1 cellular context compared by ENCODE assay signal in genomic region chr22:42719656-42720262, GRCh38.
TF ChIP-seq lines count a peak whose summit lies in the region.

No MANE protein-coding gene starts in this region.

TF ChIP-seq in HepG2, 621 proteins besides CTCF, POLR2A, EP300 and RAD21 (continued from another document):
- no peak for TF ChIP-seq KDM3A (CRISPR knock-in tag; IDR thresholded peaks at IDR 0.05; ENCODE audit: low read depth)
- no peak for TF ChIP-seq SETDB1 (CRISPR knock-in tag; IDR thresholded peaks at IDR 0.05; ENCODE audit: borderline replicate concordance)
- 0 out of 2 replicates have a peak, but pooled peaks have one; percentile 38 for TF ChIP-seq ZNF687 (CRISPR knock-in tag; IDR thresholded peaks at IDR 0.05)
- TF ChIP-seq, protein P1, sequence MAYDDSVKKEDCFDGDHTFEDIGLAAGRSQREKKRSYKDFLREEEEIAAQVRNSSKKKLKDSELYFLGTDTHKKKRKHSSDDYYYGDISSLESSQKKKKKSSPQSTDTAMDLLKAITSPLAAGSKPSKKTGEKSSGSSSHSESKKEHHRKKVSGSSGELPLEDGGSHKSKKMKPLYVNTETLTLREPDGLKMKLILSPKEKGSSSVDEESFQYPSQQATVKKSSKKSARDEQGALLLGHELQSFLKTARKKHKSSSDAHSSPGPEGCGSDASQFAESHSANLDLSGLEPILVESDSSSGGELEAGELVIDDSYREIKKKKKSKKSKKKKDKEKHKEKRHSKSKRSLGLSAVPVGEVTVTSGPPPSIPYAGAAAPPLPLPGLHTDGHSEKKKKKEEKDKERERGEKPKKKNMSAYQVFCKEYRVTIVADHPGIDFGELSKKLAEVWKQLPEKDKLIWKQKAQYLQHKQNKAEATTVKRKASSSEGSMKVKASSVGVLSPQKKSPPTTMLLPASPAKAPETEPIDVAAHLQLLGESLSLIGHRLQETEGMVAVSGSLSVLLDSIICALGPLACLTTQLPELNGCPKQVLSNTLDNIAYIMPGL (CRISPR knock-in tag; IDR thresholded peaks at IDR 0.05; ENCODE audit: borderline replicate concordance in 1 of 2, low read depth in 1 of 2): no peak
- no peak for TF ChIP-seq ELF4 (CRISPR knock-in tag; IDR thresholded peaks at IDR 0.05; ENCODE audit: borderline replicate concordance)
- TF ChIP-seq AHR (CRISPR knock-in tag; IDR thresholded peaks at IDR 0.05): no peak
- no peak for TF ChIP-seq CREM (IDR thresholded peaks at IDR 0.05)
- TF ChIP-seq CREM (CRISPR knock-in tag; IDR thresholded peaks at IDR 0.05): no peak
- no peak for TF ChIP-seq KLF9 (CRISPR knock-in tag; IDR thresholded peaks at IDR 0.05; ENCODE audit: low read depth)
- no peak for TF ChIP-seq POLR2G (IDR thresholded peaks at IDR 0.05; ENCODE audit: low read depth, low read length)
- TF ChIP-seq, protein P2, sequence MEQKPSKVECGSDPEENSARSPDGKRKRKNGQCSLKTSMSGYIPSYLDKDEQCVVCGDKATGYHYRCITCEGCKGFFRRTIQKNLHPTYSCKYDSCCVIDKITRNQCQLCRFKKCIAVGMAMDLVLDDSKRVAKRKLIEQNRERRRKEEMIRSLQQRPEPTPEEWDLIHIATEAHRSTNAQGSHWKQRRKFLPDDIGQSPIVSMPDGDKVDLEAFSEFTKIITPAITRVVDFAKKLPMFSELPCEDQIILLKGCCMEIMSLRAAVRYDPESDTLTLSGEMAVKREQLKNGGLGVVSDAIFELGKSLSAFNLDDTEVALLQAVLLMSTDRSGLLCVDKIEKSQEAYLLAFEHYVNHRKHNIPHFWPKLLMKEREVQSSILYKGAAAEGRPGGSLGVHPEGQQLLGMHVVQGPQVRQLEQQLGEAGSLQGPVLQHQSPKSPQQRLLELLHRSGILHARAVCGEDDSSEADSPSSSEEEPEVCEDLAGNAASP (CRISPR knock-in tag; IDR thresholded peaks at IDR 0.05; ENCODE audit: borderline replicate concordance): no peak
- TF ChIP-seq ZKSCAN8 (CRISPR knock-in tag; IDR thresholded peaks at IDR 0.05; ENCODE audit: borderline replicate concordance): no peak
- no peak for TF ChIP-seq ZBTB46 (CRISPR knock-in tag; IDR thresholded peaks at IDR 0.05; ENCODE audit: borderline replicate concordance)
- TF ChIP-seq SATB2 (CRISPR knock-in tag; IDR thresholded peaks at IDR 0.05): no peak
- TF ChIP-seq JUND (CRISPR knock-in tag; IDR thresholded peaks at IDR 0.05): no peak
